20 cellular contexts compared by ENCODE assay signal in the genomic region with DNA sequence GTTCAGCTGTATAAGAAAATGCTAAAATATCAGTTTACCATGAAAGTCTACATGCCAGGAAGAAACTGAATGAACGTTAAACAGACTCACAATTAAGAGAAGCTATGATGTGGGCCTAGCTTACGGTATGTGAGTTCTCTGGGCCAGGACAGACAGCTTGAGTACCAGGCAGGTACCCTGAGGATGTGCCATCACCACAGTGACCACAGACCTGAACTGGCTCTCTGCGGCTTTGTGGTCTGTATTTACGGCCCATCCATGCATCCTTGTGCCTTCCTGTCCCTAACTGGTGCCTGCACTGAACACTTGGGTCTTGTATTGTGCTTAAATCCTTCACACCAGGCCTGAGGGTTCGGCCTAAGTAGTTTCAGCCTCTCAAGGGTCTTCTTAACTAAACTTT.
DNase-seq lines count a peak whose midpoint lies in the region; ATAC-seq and TF ChIP-seq lines count a peak whose summit lies in the region.
"Had no signal": no experiment of that assay in that cellular context is flagged by ENCODE, and none has a peak within 500 bp of the region (broad histone marks: within the 10 kb centered on the region; RNA-seq: fewer than 3 reads in every experiment).

No MANE protein-coding gene starts in this region.

- no CpG with 5 or more reads among the region's 5 CpGs for WGBS in trophoblast cell (ENCODE audit: extremely low coverage, insufficient coverage, insufficient read length)

- H3K18ac ChIP-seq in trophoblast cell (ENCODE audit: low read length): no peak overlapping the region

- no peak for TF ChIP-seq CTCF in DND-41 (IDR thresholded peaks at IDR 0.05; ENCODE audit: borderline replicate concordance, extremely low read depth, low read length, poor library complexity, severe bottlenecking)
- no peak for TF ChIP-seq CTCF in Loucy (conservative IDR thresholded peaks at IDR 0.05; ENCODE audit: low read length)
- TF ChIP-seq CTCF in glutamatergic neuron (IDR thresholded peaks at IDR 0.05; ENCODE audit: partially characterized antibody, unreplicated experiment): no peak

- H2AK5ac ChIP-seq in trophoblast cell (ENCODE audit: low read length): no peak overlapping the region

- no peaks in the 10 kb centered on the region for H3K27me3 ChIP-seq in BLaER1
- H3K27me3 ChIP-seq in DND-41 (ENCODE audit: insufficient read depth, low read length, poor library complexity): no peaks in the 10 kb centered on the region
- no peaks in the 10 kb centered on the region for H3K27me3 ChIP-seq in Loucy (ENCODE audit: insufficient read depth, low read length, poor library complexity, severe bottlenecking)
- H3K27me3 ChIP-seq in trophoblast cell (ENCODE audit: insufficient read depth, low read length): no peaks in the 10 kb centered on the region

- no peaks in the 10 kb centered on the region for H3K79me2 ChIP-seq in DND-41 (ENCODE audit: insufficient read depth, low read length)
- no peaks in the 10 kb centered on the region for H3K79me2 ChIP-seq in Loucy (ENCODE audit: insufficient read depth, low read length)
- H3K79me2 ChIP-seq in trophoblast cell (ENCODE audit: control insufficient read depth, insufficient read depth, low read length, poor library complexity): no peaks in the 10 kb centered on the region

- no peak overlapping the region for H2BK12ac ChIP-seq in trophoblast cell (ENCODE audit: low read length)

- H3K9me3 ChIP-seq in BLaER1 (no peaks in the 10 kb centered on the region), DND-41 (ENCODE audit: insufficient read depth, low read length, severe bottlenecking) (no peaks in the 10 kb centered on the region), Loucy (ENCODE audit: insufficient read depth, low read depth, low read length) (no peaks in the 10 kb centered on the region), trophoblast cell (ENCODE audit: insufficient read depth, low read depth, low read length) (peaks cover 2% of the 10 kb centered on the region)
- H3K9me3 ChIP-seq: A549, Caco-2 had no signal

- H3K9me2 ChIP-seq in Loucy (replicated peaks; ENCODE audit: low read depth, low read length): no peaks in the 10 kb centered on the region

- H3K36me3 Mint-ChIP-seq in glutamatergic neuron (ENCODE audit: unreplicated experiment): no peaks in the 10 kb centered on the region
- H3K36me3 Mint-ChIP-seq: CD8-positive, alpha-beta T cell had no signal

- no peak overlapping the region for H2BK120ac ChIP-seq in trophoblast cell (ENCODE audit: insufficient read depth, low read length, poor library complexity)

- H3K9me3 Mint-ChIP-seq in glutamatergic neuron (ENCODE audit: unreplicated experiment): peaks cover 2% of the 10 kb centered on the region
- H3K9me3 Mint-ChIP-seq: CD4-positive, alpha-beta T cell; CD8-positive, alpha-beta T cell had no signal

- H4K8ac ChIP-seq in trophoblast cell (ENCODE audit: low read depth, low read length): no peak overlapping the region

- ATAC-seq in DND-41 (ENCODE audit: insufficient read depth, low read depth) (peak; percentile 50; the same call in 2 of the 3 replicates), HG02798 (IDR thresholded peaks at IDR 0.05; ENCODE audit: poor library complexity, unreplicated experiment) (no peak)
- ATAC-seq: A549; CD8-positive, alpha-beta T cell; GM12878 had no signal

- H3K4me1 Mint-ChIP-seq in glutamatergic neuron (ENCODE audit: low read depth, unreplicated experiment): no peaks in the 10 kb centered on the region

- no peak overlapping the region for H3K4me3 Mint-ChIP-seq in glutamatergic neuron (ENCODE audit: unreplicated experiment)
- H3K4me3 Mint-ChIP-seq: B cell; CD4-positive, alpha-beta T cell; CD8-positive, alpha-beta T cell had no signal

- H3K4ac ChIP-seq in trophoblast cell (ENCODE audit: low read depth, low read length): no peak overlapping the region

- H3K4me2 ChIP-seq in BLaER1 (peak overlapping the region; percentile 42), DND-41 (ENCODE audit: insufficient read depth, low read length) (no peak overlapping the region), Loucy (ENCODE audit: low read depth, low read length, poor library complexity, severe bottlenecking) (peak overlapping the region; percentile 14), trophoblast cell (ENCODE audit: low read length) (no peak overlapping the region)
- H3K4me2 ChIP-seq: A549 had no signal

- H4K20me1 ChIP-seq in BLaER1 (no peaks in the 10 kb centered on the region), DND-41 (ENCODE audit: insufficient read depth, low read length) (no peaks in the 10 kb centered on the region), Loucy (ENCODE audit: insufficient read depth, low read length, poor library complexity, severe bottlenecking) (no peaks in the 10 kb centered on the region)

- H3K27ac Mint-ChIP-seq in glutamatergic neuron (ENCODE audit: unreplicated experiment): no peak overlapping the region
- H3K27ac Mint-ChIP-seq: B cell; CD4-positive, alpha-beta T cell; CD8-positive, alpha-beta T cell had no signal

- H3K27ac ChIP-seq in BLaER1 (no peak overlapping the region), DND-41 (ENCODE audit: low read length) (no peak overlapping the region), trophoblast cell (ENCODE audit: low read depth, low read length) (no peak overlapping the region)
- H3K27ac ChIP-seq: 22Rv1, A549, C4-2B had no signal

- H4K12ac ChIP-seq in trophoblast cell (ENCODE audit: low read depth, low read length): no peak overlapping the region

- H3K4me3 ChIP-seq in BLaER1 (no peak overlapping the region), DND-41 (ENCODE audit: low read depth in 1 of 2, low read length in 2 of 2) (no peak overlapping the region), Loucy (ENCODE audit: low read length, poor library complexity, severe bottlenecking) (no peak overlapping the region), trophoblast cell (ENCODE audit: low read depth, low read length) (no peak overlapping the region)
- H3K4me3 ChIP-seq: A549, GM12878 had no signal

- H3K9ac ChIP-seq in BLaER1 (no peak overlapping the region), DND-41 (ENCODE audit: low read depth, low read length) (no peak overlapping the region), Loucy (ENCODE audit: low read depth, low read length, poor library complexity, severe bottlenecking) (peak overlapping the region; percentile 15), trophoblast cell (ENCODE audit: low read length) (no peak overlapping the region)

- H3K79me1 ChIP-seq in trophoblast cell (ENCODE audit: low read length): no peaks in the 10 kb centered on the region

- H4K91ac ChIP-seq in trophoblast cell (ENCODE audit: low read depth, low read length): no peak overlapping the region

- H3K27me3 Mint-ChIP-seq in glutamatergic neuron (ENCODE audit: unreplicated experiment): no peaks in the 10 kb centered on the region
- H3K27me3 Mint-ChIP-seq: B cell had no signal

- H3F3A ChIP-seq in Loucy (ENCODE audit: low read depth): no peaks in the 10 kb centered on the region

- H3K23ac ChIP-seq in trophoblast cell (ENCODE audit: low read length): peak overlapping the region; percentile 78

- H3K36me3 ChIP-seq in BLaER1: no peaks in the 10 kb centered on the region
- no peaks in the 10 kb centered on the region for H3K36me3 ChIP-seq in DND-41 (ENCODE audit: insufficient read depth, low read length)
- no peaks in the 10 kb centered on the region for H3K36me3 ChIP-seq in Loucy (ENCODE audit: insufficient read depth, low read length)
- no peaks in the 10 kb centered on the region for H3K36me3 ChIP-seq in trophoblast cell (ENCODE audit: control insufficient read depth in 1 of 2, insufficient read depth in 2 of 2, low read length in 2 of 2)

- peaks cover 11% of the 10 kb centered on the region for H3K4me1 ChIP-seq in BLaER1
- no peaks in the 10 kb centered on the region for H3K4me1 ChIP-seq in DND-41 (ENCODE audit: insufficient read depth, low read length)
- peaks cover 16% of the 10 kb centered on the region for H3K4me1 ChIP-seq in Loucy (ENCODE audit: insufficient read depth, low read length, poor library complexity, severe bottlenecking)
- no peaks in the 10 kb centered on the region for H3K4me1 ChIP-seq in trophoblast cell (ENCODE audit: control insufficient read depth in 1 of 2, insufficient read depth in 2 of 2, low read length in 2 of 2)
- H3K4me1 ChIP-seq: A549, Caco-2 had no signal

- H2AFZ ChIP-seq in DND-41 (ENCODE audit: low read depth, low read length) (no peak overlapping the region), Loucy (ENCODE audit: low read length) (no peak overlapping the region), trophoblast cell (ENCODE audit: insufficient read depth, low read length, poor library complexity) (no peak overlapping the region)

- H3K14ac ChIP-seq in trophoblast cell (ENCODE audit: low read length): no peak overlapping the region

- no peak overlapping the region for H2BK5ac ChIP-seq in trophoblast cell (ENCODE audit: low read depth, low read length, poor library complexity)

- DNase-seq in DND-41 (peak; percentile 11), trophoblast cell (no peak), glomerular visceral epithelial cell (ENCODE audit: extremely low spot score) (no peak), glutamatergic neuron (no peak)
- DNase-seq: AML-193; Caco-2; Calu3; CD4-positive, alpha-beta T cell; CD8-positive, alpha-beta T cell; DMS79 treated with DMSO at 0.1 percent for 48 hours; EL; GDM1 had no signal

Comparison
In these comparisons a context has a peak if more than half of its experiments do, and no peak if none do; other contexts are left out.
1. H3K4me2 ChIP-seq: peak in BLaER1 (single experiment) and Loucy (single experiment); none in DND-41 (single experiment) and trophoblast cell (single experiment).